1 cellular context compared by ENCODE assay signal in genomic region chr14:77889971-77890442, GRCh38.
A peak's percentile ranks its signal among the peaks of the same experiment; 100 is the strongest.
TF ChIP-seq lines count a peak whose summit lies in the region.

No MANE protein-coding gene starts in this region.

TF ChIP-seq in K562, 482 proteins besides CTCF, POLR2A, EP300 and RAD21 (continued from another document):
- peak in 2 of 3 experiments; percentile 34 to 84 for TF ChIP-seq YY1 (IDR thresholded peaks at IDR 0.05; ENCODE audit: borderline replicate concordance in 1 of 3, control insufficient read depth in 1 of 3, extremely low read depth in 1 of 3, insufficient read depth in 3 of 3, insufficient read length in 1 of 3, insufficient replicate concordance in 2 of 3, low read depth in 1 of 3, low read length in 2 of 3)
- TF ChIP-seq ATF1 (CRISPR knock-in tag; IDR thresholded peaks at IDR 0.05): no peak
- TF ChIP-seq ATF1 (tag; IDR thresholded peaks at IDR 0.05): no peak
- TF ChIP-seq TCF3 (CRISPR knock-in tag; IDR thresholded peaks at IDR 0.05): no peak
- no peak for TF ChIP-seq KLF13 (tag; IDR thresholded peaks at IDR 0.05; ENCODE audit: borderline replicate concordance, low read depth)
- no peak for TF ChIP-seq ETV1 (tag; conservative IDR thresholded peaks at IDR 0.05; ENCODE audit: low read depth)
- TF ChIP-seq ZNF717 (CRISPR knock-in tag; IDR thresholded peaks at IDR 0.05): no peak
- no peak for TF ChIP-seq MCM2 (IDR thresholded peaks at IDR 0.05; ENCODE audit: low read depth)
- 0 out of 2 replicates have a peak, but pooled peaks have one; percentile 7 for TF ChIP-seq JUND (IDR thresholded peaks at IDR 0.05; ENCODE audit: borderline replicate concordance, low read depth, low read length)
- 0 out of 3 replicates have a peak, but pooled peaks have one; percentile 30 for TF ChIP-seq JUND (tag; IDR thresholded peaks at IDR 0.05; ENCODE audit: borderline replicate concordance, low read depth, low read length)
- peak in 1 of 2 experiments; percentile 34; a peak in 1 of 4 replicates for TF ChIP-seq TRIM24 (IDR thresholded peaks at IDR 0.05)
- no peak for TF ChIP-seq CHD1 (IDR thresholded peaks at IDR 0.05; ENCODE audit: low read length)
